ENCODE assay signal across 8 cellular contexts in genomic region chr15:41969851-41970431, GRCh38. TPM values are rescaled to one million over a fixed set of nuclear protein-coding genes. Genes with fewer than 3 reads are reported as not detected.
DNase-seq lines count a peak whose midpoint lies in the region; ATAC-seq and TF ChIP-seq lines count a peak whose summit lies in the region.

No MANE protein-coding gene starts in this region.

- DNase-seq in T-helper 1 cell (peak in 4 of 5 donors; percentile 16 to 83 (median 36)), endothelial cell (ENCODE audit: low spot score) (no peak), NOMO-1 (lab: John Stamatoyannopoulos, UW; ENCODE audit: unreplicated experiment in 2 of 2) (no peak), NCI-H1048 (lab: John Stamatoyannopoulos, UW) (no peak)

- peak; percentile 16 for TF ChIP-seq POLR2A in GM19193 (IDR thresholded peaks at IDR 0.05; ENCODE audit: extremely low read depth, insufficient read depth, insufficient read length)

- H3K36me3 Mint-ChIP-seq in endothelial cell (ENCODE audit: low read depth, unreplicated experiment), result peaks cover 6% of the 10 kb centered on the region

- peaks cover 46% of the 10 kb centered on the region for H3K4me1 Mint-ChIP-seq in endothelial cell (ENCODE audit: unreplicated experiment)

- ATAC-seq in GM21381 (IDR thresholded peaks at IDR 0.05; ENCODE audit: unreplicated experiment) (no peak), GM21447 (IDR thresholded peaks at IDR 0.05; ENCODE audit: unreplicated experiment) (no peak)

- peak overlapping the region; percentile 24 for H3K4me2 ChIP-seq in skeletal muscle satellite cell (ENCODE audit: low read length)

- peak overlapping the region; percentile 93 for H3K27ac Mint-ChIP-seq in endothelial cell (ENCODE audit: unreplicated experiment)

- H3K9me3 ChIP-seq in skeletal muscle satellite cell (replicated peaks; ENCODE audit: low read length), result no peaks in the 10 kb centered on the region

- peaks cover 9% of the 10 kb centered on the region for H3K27me3 Mint-ChIP-seq in endothelial cell (ENCODE audit: unreplicated experiment)

- H3K9me3 Mint-ChIP-seq in endothelial cell (ENCODE audit: unreplicated experiment), result no peaks in the 10 kb centered on the region

- peak overlapping the region; percentile 13 for H3K4me3 ChIP-seq in skeletal muscle satellite cell (ENCODE audit: low read length)

- no peak overlapping the region for H3K9ac ChIP-seq in skeletal muscle satellite cell (ENCODE audit: low read depth, low read length)

- no peak for TF ChIP-seq CTCF in endothelial cell (IDR thresholded peaks at IDR 0.05; ENCODE audit: unreplicated experiment)

- H3K4me3 Mint-ChIP-seq in endothelial cell (ENCODE audit: unreplicated experiment), result peak overlapping the region; percentile 92

- H3K4me1 ChIP-seq in skeletal muscle satellite cell (ENCODE audit: control insufficient read depth, insufficient read depth, low read length), result peaks cover 35% of the 10 kb centered on the region

- no peaks in the 10 kb centered on the region for H3K36me3 ChIP-seq in skeletal muscle satellite cell (ENCODE audit: insufficient read depth, low read length)

- no peaks in the 10 kb centered on the region for H3K27me3 ChIP-seq in skeletal muscle satellite cell (ENCODE audit: control insufficient read depth, insufficient read depth, low read length)

RNA-seq across cellular contexts. Expression of gene EHD4, which starts 2.4 kb away (rescaled TPM):
- 64.9 TPM for total RNA-seq in endothelial cell (ENCODE audit: unreplicated experiment)
- total RNA-seq in skeletal muscle satellite cell (2012; rRNA removed), result 11.2 and 16.6 TPM in 2 replicates

RNA-seq across cellular contexts. Expression of gene PLA2G4E, which starts 50.9 kb away (rescaled TPM):
- not detected for total RNA-seq in endothelial cell (ENCODE audit: unreplicated experiment)
- not detected in 2 replicates for total RNA-seq in skeletal muscle satellite cell (2012; rRNA removed)

Comparison
In these comparisons a context has a peak if more than half of its experiments do, and no peak if none do; other contexts are left out.
1. DNase-seq: peak in T-helper 1 cell (4 of 5); none in endothelial cell (single experiment), NOMO-1 (0 of 2) and NCI-H1048 (single experiment).